ENCODE assay signal across 20 cellular contexts in genomic region chr19:33054623-33055022, GRCh38. TPM values are rescaled to one million over a fixed set of nuclear protein-coding genes. Genes with fewer than 3 reads are reported as not detected.
DNase-seq lines count a peak whose midpoint lies in the region; ATAC-seq and TF ChIP-seq lines count a peak whose summit lies in the region.
"Had no signal": no experiment of that assay in that cellular context is flagged by ENCODE, and none has a peak within 500 bp of the region (broad histone marks: within the 10 kb centered on the region; RNA-seq: fewer than 3 reads in every experiment).

No MANE protein-coding gene starts in this region.

- intact Hi-C loops in Calu3 (cut with micrococcal nuclease; ENCODE audit: unreplicated experiment): no loop called here
- intact Hi-C loops in activated naive CD4-positive, alpha-beta T cell treated with anti-CD3 and anti-CD28 coated beads for 36 hours (cut with micrococcal nuclease): no loop called here

- no peak overlapping the region for H3K4me3 ChIP-seq in duodenal mucosa (ENCODE audit: low read depth in 1 of 2, low read length in 2 of 2)
- no peak overlapping the region for H3K4me3 ChIP-seq in osteoblast (ENCODE audit: insufficient read depth, low read length)
- H3K4me3 ChIP-seq: dorsolateral prefrontal cortex, upper lobe of right lung had no signal

- TF ChIP-seq CTCF in Calu3 (IDR thresholded peaks at IDR 0.05; ENCODE audit: unreplicated experiment) (no peak), osteoblast (IDR thresholded peaks at IDR 0.05; ENCODE audit: extremely low read depth, low read depth, low read length) (no peak)

- H3K27ac ChIP-seq in duodenal mucosa (ENCODE audit: low read depth, low read length) (peak overlapping the region; percentile 86), osteoblast (ENCODE audit: low read depth, low read length) (no peak overlapping the region)
- H3K27ac ChIP-seq: upper lobe of right lung had no signal

- peaks cover 53% of the 10 kb centered on the region for H3K36me3 Mint-ChIP-seq in Calu3 (ENCODE audit: insufficient read depth, unreplicated experiment)
- H3K36me3 Mint-ChIP-seq in activated naive CD4-positive, alpha-beta T cell treated with anti-CD3 and anti-CD28 coated beads for 36 hours (ENCODE audit: low read depth): no peaks in the 10 kb centered on the region
- no peaks in the 10 kb centered on the region for H3K36me3 Mint-ChIP-seq in activated naive CD8-positive, alpha-beta T cell treated with anti-CD3 and anti-CD28 coated beads for 36 hours

- no peaks in the 10 kb centered on the region for H3K79me2 ChIP-seq in osteoblast (ENCODE audit: insufficient read depth, low read length)

- H3K4me3 Mint-ChIP-seq in Calu3 (ENCODE audit: low read depth, unreplicated experiment): peak overlapping the region; percentile 65
- H3K4me3 Mint-ChIP-seq in activated naive CD4-positive, alpha-beta T cell treated with anti-CD3 and anti-CD28 coated beads for 36 hours: no peak overlapping the region
- no peak overlapping the region for H3K4me3 Mint-ChIP-seq in activated naive CD8-positive, alpha-beta T cell treated with anti-CD3 and anti-CD28 coated beads for 36 hours
- H3K4me3 Mint-ChIP-seq: B cell, brain, nephron progenitor cell had no signal

- H3K36me3 ChIP-seq in duodenal mucosa (ENCODE audit: control insufficient read depth in 1 of 2, insufficient read depth in 2 of 2, low read length in 2 of 2): no peaks in the 10 kb centered on the region
- H3K36me3 ChIP-seq in osteoblast (ENCODE audit: insufficient read depth, low read length): no peaks in the 10 kb centered on the region
- H3K36me3 ChIP-seq: upper lobe of right lung had no signal

- peak overlapping the region; percentile 4 to 26 for H3K9ac ChIP-seq in duodenal mucosa (ENCODE audit: low read depth in 1 of 2, low read length in 2 of 2)

- H3K4me2 ChIP-seq in osteoblast (ENCODE audit: insufficient read depth, low read length): no peak overlapping the region

- no TSS peak for BruUV-seq in Calu3 (replicated peaks; lab: Mats Ljungman, UMichigan)

- no peaks in the 10 kb centered on the region for H3K9me3 Mint-ChIP-seq in Calu3 (ENCODE audit: low read depth, unreplicated experiment)
- H3K9me3 Mint-ChIP-seq in activated naive CD4-positive, alpha-beta T cell treated with anti-CD3 and anti-CD28 coated beads for 36 hours: no peaks in the 10 kb centered on the region
- no peaks in the 10 kb centered on the region for H3K9me3 Mint-ChIP-seq in activated naive CD8-positive, alpha-beta T cell treated with anti-CD3 and anti-CD28 coated beads for 36 hours
- H3K9me3 Mint-ChIP-seq: brain, nephron progenitor cell had no signal

- peaks cover 69% of the 10 kb centered on the region for H3K4me1 Mint-ChIP-seq in Calu3 (ENCODE audit: low read depth, unreplicated experiment)
- H3K4me1 Mint-ChIP-seq in activated naive CD4-positive, alpha-beta T cell treated with anti-CD3 and anti-CD28 coated beads for 36 hours (ENCODE audit: low read depth): no peaks in the 10 kb centered on the region
- no peaks in the 10 kb centered on the region for H3K4me1 Mint-ChIP-seq in activated naive CD8-positive, alpha-beta T cell treated with anti-CD3 and anti-CD28 coated beads for 36 hours
- H3K4me1 Mint-ChIP-seq: B cell had no signal

- H3K9me3 ChIP-seq in duodenal mucosa (ENCODE audit: control insufficient read depth in 1 of 2, low read length in 2 of 2) (no peaks in the 10 kb centered on the region), osteoblast (ENCODE audit: low read depth, low read length) (no peaks in the 10 kb centered on the region)
- H3K9me3 ChIP-seq: upper lobe of right lung had no signal

- H3K27me3 Mint-ChIP-seq in Calu3 (ENCODE audit: unreplicated experiment): no peaks in the 10 kb centered on the region
- H3K27me3 Mint-ChIP-seq in activated naive CD4-positive, alpha-beta T cell treated with anti-CD3 and anti-CD28 coated beads for 36 hours (ENCODE audit: low read depth): peaks cover 5% of the 10 kb centered on the region
- no peaks in the 10 kb centered on the region for H3K27me3 Mint-ChIP-seq in activated naive CD8-positive, alpha-beta T cell treated with anti-CD3 and anti-CD28 coated beads for 36 hours
- H3K27me3 Mint-ChIP-seq: B cell had no signal

- H4K20me1 ChIP-seq in osteoblast (ENCODE audit: insufficient read depth, low read length): no peaks in the 10 kb centered on the region

- H2AFZ ChIP-seq in osteoblast (ENCODE audit: low read length): no peak overlapping the region

- peak overlapping the region; percentile 98 for H3K27ac Mint-ChIP-seq in Calu3 (ENCODE audit: unreplicated experiment)
- no peak overlapping the region for H3K27ac Mint-ChIP-seq in activated naive CD4-positive, alpha-beta T cell treated with anti-CD3 and anti-CD28 coated beads for 36 hours
- H3K27ac Mint-ChIP-seq in activated naive CD8-positive, alpha-beta T cell treated with anti-CD3 and anti-CD28 coated beads for 36 hours: no peak overlapping the region
- H3K27ac Mint-ChIP-seq: B cell, nephron progenitor cell had no signal

- DNase-seq in Calu3 (peak; percentile 98), NCI-H2029 treated with DMSO at 0.1 percent for 48 hours (lab: John Stamatoyannopoulos, UW) (peak; percentile 75), osteoblast (ENCODE audit: insufficient read length, low spot score, missing footprints) (peak; percentile 17), EL (no peak)
- DNase-seq in activated naive CD4-positive, alpha-beta T cell treated with anti-CD3 and anti-CD28 coated beads for 36 hours: no peak
- DNase-seq in activated naive CD8-positive, alpha-beta T cell treated with anti-CD3 and anti-CD28 coated beads for 36 hours: no peak
- DNase-seq: activated CD4-positive, CD25-positive, alpha-beta regulatory T cell; activated naive CD4-positive, alpha-beta T cell treated with anti-CD3 and anti-CD28 coated beads, Interleukin-2, amount 50 U/mL, for 16 hours; dorsolateral prefrontal cortex; GOT3; left ventricle myocardium superior; NCI-H1092; NCI-H2227 treated with DMSO at 0.1 percent for 48 hours; nephron progenitor cell; stimulated activated CD4-positive, alpha-beta T cell treated with anti-CD3 and anti-CD28 coated beads, Interleukin-4, amount 100 ng/mL, for 4 hours; upper lobe of right lung had no signal

- peaks cover 24 to 27% of the 10 kb centered on the region in 2 donors for H3K4me1 ChIP-seq in duodenal mucosa (ENCODE audit: control insufficient read depth in 1 of 2, insufficient read depth in 2 of 2, low read length in 2 of 2)
- H3K4me1 ChIP-seq in osteoblast (ENCODE audit: insufficient read depth, low read length): no peaks in the 10 kb centered on the region

- CTCF ChIA-PET in Calu3 (lab: Charles Lee): interaction anchor here (1.3 kb wide), 1 partner anchor 9 kb away, joined by 3 read pairs; no protein-coding TSS in a partner anchor
- CTCF ChIA-PET in activated naive CD4-positive, alpha-beta T cell treated with anti-CD3 and anti-CD28 coated beads for 36 hours (lab: Charles Lee): no interaction called here

- no peak for ATAC-seq in HG03378 (IDR thresholded peaks at IDR 0.05; ENCODE audit: unreplicated experiment)
- ATAC-seq: upper lobe of right lung had no signal

- no peaks in the 10 kb centered on the region for H3K27me3 ChIP-seq in duodenal mucosa (ENCODE audit: control insufficient read depth in 1 of 2, insufficient read depth in 2 of 2, low read length in 2 of 2)
- no peaks in the 10 kb centered on the region for H3K27me3 ChIP-seq in osteoblast (ENCODE audit: insufficient read depth, low read length)
- H3K27me3 ChIP-seq: dorsolateral prefrontal cortex, upper lobe of right lung had no signal

RNA-seq across cellular contexts. Expression of gene RHPN2, which starts 10.1 kb away (rescaled TPM):
- total RNA-seq in Calu3 (2022) (46.4 and 63.6 TPM in 2 replicates), osteoblast (0.59 and 1.4 TPM in 2 replicates)
- total RNA-seq in activated naive CD4-positive, alpha-beta T cell treated with anti-CD3 and anti-CD28 coated beads for 36 hours: 1 to 10 TPM; 3.1 to 3.4 TPM
- 1 to 10 TPM; 4.5 to 5.3 TPM for total RNA-seq in activated naive CD8-positive, alpha-beta T cell treated with anti-CD3 and anti-CD28 coated beads for 36 hours

RNA-seq across cellular contexts. Expression of gene GPATCH1, which starts 26.4 kb away (rescaled TPM):
- total RNA-seq in Calu3 (2022) (16.3 and 17.0 TPM in 2 replicates), osteoblast (5.6 and 6.2 TPM in 2 replicates)
- total RNA-seq in activated naive CD4-positive, alpha-beta T cell treated with anti-CD3 and anti-CD28 coated beads for 36 hours: 1 to 10 TPM; 8.3 to 9.1 TPM
- 10 to 100 TPM; 10.6 to 11.8 TPM for total RNA-seq in activated naive CD8-positive, alpha-beta T cell treated with anti-CD3 and anti-CD28 coated beads for 36 hours

Comparison
In these comparisons a context has a peak if more than half of its experiments do, and no peak if none do; other contexts are left out.
1. DNase-seq: peak in Calu3 (single experiment), NCI-H2029 treated with DMSO at 0.1 percent for 48 hours (single experiment) and osteoblast (single experiment); none in EL (single experiment), activated naive CD4-positive, alpha-beta T cell treated with anti-CD3 and anti-CD28 coated beads for 36 hours (single experiment) and activated naive CD8-positive, alpha-beta T cell treated with anti-CD3 and anti-CD28 coated beads for 36 hours (single experiment).